ENCODE assay signal across 2 cellular contexts in the genomic region with DNA sequence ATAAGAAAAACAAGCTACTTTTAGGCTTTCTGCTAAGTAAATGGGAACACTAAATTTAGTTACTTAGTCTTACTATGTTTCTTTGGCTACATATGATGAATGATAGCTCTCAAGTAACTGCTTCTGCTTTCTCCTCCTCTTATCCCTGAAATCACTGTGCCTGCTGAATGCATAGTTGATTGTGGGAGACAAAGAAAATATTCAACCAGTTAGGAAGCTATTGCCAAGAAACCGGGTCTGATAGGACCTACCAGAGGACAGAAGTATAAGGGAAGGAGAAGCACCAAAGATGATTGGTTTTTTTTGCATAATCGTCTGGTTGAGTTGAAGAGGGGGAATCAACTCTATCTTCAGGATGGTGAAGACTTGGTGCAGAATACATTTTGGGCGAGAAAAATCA.
TF ChIP-seq lines count a peak whose summit lies in the region.

No MANE protein-coding gene starts in this region.

TF ChIP-seq in SK-N-SH treated with all-trans-retinoic acid at 6 μM for 48 hours, 23 proteins besides CTCF, POLR2A, EP300 and RAD21:
- no peak for TF ChIP-seq RARB (CRISPR knock-in tag; IDR thresholded peaks at IDR 0.05)
- TF ChIP-seq ZFP30 (CRISPR knock-in tag; IDR thresholded peaks at IDR 0.05), result no peak
- TF ChIP-seq, protein P1, sequence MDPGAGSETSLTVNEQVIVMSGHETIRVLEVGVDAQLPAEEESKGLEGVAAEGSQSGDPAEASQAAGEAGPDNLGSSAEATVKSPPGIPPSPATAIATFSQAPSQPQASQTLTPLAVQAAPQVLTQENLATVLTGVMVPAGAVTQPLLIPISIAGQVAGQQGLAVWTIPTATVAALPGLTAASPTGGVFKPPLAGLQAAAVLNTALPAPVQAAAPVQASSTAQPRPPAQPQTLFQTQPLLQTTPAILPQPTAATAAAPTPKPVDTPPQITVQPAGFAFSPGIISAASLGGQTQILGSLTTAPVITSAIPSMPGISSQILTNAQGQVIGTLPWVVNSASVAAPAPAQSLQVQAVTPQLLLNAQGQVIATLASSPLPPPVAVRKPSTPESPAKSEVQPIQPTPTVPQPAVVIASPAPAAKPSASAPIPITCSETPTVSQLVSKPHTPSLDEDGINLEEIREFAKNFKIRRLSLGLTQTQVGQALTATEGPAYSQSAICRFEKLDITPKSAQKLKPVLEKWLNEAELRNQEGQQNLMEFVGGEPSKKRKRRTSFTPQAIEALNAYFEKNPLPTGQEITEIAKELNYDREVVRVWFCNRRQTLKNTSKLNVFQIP (CRISPR knock-in tag; IDR thresholded peaks at IDR 0.05; ENCODE audit: borderline replicate concordance, low read depth), result no peak
- no peak for TF ChIP-seq SNAI2 (CRISPR knock-in tag; IDR thresholded peaks at IDR 0.05)
- TF ChIP-seq ZNF8 (CRISPR knock-in tag; IDR thresholded peaks at IDR 0.05), result no peak
- TF ChIP-seq ZNF70 (CRISPR knock-in tag; IDR thresholded peaks at IDR 0.05), result no peak
- no peak for TF ChIP-seq ZFP3 (CRISPR knock-in tag; IDR thresholded peaks at IDR 0.05)
- no peak for TF ChIP-seq OSR1 (CRISPR knock-in tag; IDR thresholded peaks at IDR 0.05)
- TF ChIP-seq ARNTL (CRISPR knock-in tag; IDR thresholded peaks at IDR 0.05; ENCODE audit: borderline replicate concordance, low read depth), result no peak
- no peak for TF ChIP-seq GLIS3 (CRISPR knock-in tag; IDR thresholded peaks at IDR 0.05)
- TF ChIP-seq, protein P2, sequence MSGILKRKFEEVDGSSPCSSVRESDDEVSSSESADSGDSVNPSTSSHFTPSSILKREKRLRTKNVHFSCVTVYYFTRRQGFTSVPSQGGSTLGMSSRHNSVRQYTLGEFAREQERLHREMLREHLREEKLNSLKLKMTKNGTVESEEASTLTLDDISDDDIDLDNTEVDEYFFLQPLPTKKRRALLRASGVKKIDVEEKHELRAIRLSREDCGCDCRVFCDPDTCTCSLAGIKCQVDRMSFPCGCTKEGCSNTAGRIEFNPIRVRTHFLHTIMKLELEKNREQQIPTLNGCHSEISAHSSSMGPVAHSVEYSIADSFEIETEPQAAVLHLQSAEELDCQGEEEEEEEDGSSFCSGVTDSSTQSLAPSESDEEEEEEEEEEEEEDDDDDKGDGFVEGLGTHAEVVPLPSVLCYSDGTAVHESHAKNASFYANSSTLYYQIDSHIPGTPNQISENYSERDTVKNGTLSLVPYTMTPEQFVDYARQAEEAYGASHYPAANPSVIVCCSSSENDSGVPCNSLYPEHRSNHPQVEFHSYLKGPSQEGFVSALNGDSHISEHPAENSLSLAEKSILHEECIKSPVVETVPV (CRISPR knock-in tag; IDR thresholded peaks at IDR 0.05), result no peak
- no peak for TF ChIP-seq ESRRG (CRISPR knock-in tag; IDR thresholded peaks at IDR 0.05)
- no peak for TF ChIP-seq PPARA (CRISPR knock-in tag; IDR thresholded peaks at IDR 0.05; ENCODE audit: borderline replicate concordance)
- TF ChIP-seq TCF4 (CRISPR knock-in tag; IDR thresholded peaks at IDR 0.05; ENCODE audit: borderline replicate concordance), result no peak
- TF ChIP-seq, protein P3, sequence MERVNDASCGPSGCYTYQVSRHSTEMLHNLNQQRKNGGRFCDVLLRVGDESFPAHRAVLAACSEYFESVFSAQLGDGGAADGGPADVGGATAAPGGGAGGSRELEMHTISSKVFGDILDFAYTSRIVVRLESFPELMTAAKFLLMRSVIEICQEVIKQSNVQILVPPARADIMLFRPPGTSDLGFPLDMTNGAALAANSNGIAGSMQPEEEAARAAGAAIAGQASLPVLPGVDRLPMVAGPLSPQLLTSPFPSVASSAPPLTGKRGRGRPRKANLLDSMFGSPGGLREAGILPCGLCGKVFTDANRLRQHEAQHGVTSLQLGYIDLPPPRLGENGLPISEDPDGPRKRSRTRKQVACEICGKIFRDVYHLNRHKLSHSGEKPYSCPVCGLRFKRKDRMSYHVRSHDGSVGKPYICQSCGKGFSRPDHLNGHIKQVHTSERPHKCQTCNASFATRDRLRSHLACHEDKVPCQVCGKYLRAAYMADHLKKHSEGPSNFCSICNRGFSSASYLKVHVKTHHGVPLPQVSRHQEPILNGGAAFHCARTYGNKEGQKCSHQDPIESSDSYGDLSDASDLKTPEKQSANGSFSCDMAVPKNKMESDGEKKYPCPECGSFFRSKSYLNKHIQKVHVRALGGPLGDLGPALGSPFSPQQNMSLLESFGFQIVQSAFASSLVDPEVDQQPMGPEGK (CRISPR knock-in tag; IDR thresholded peaks at IDR 0.05; ENCODE audit: borderline replicate concordance), result no peak
- TF ChIP-seq ZNF565 (CRISPR knock-in tag; conservative IDR thresholded peaks at IDR 0.05; ENCODE audit: low read depth), result no peak
- TF ChIP-seq CSDC2 (CRISPR knock-in tag; IDR thresholded peaks at IDR 0.05), result no peak

TF ChIP-seq in SK-N-SH, 30 proteins besides CTCF, POLR2A, EP300 and RAD21:
- TF ChIP-seq, protein P4, sequence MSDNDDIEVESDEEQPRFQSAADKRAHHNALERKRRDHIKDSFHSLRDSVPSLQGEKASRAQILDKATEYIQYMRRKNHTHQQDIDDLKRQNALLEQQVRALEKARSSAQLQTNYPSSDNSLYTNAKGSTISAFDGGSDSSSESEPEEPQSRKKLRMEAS (IDR thresholded peaks at IDR 0.05; ENCODE audit: low read depth), result no peak
- TF ChIP-seq NFIC (IDR thresholded peaks at IDR 0.05; ENCODE audit: borderline replicate concordance) (no peak), RXRA (IDR thresholded peaks at IDR 0.05; ENCODE audit: borderline replicate concordance, low read depth) (no peak), ELF1 (IDR thresholded peaks at IDR 0.05) (no peak), TCF12 (IDR thresholded peaks at IDR 0.05) (no peak), FOSL2 (IDR thresholded peaks at IDR 0.05; ENCODE audit: borderline replicate concordance, low read depth) (no peak), SMC3 (IDR thresholded peaks at IDR 0.05; ENCODE audit: low read depth, low read length) (no peak), JUND (IDR thresholded peaks at IDR 0.05) (no peak), TEAD4 (IDR thresholded peaks at IDR 0.05; ENCODE audit: borderline replicate concordance, insufficient read depth) (no peak), GATA2 (CRISPR knock-in tag; IDR thresholded peaks at IDR 0.05) (no peak)
- TF ChIP-seq, protein P5, sequence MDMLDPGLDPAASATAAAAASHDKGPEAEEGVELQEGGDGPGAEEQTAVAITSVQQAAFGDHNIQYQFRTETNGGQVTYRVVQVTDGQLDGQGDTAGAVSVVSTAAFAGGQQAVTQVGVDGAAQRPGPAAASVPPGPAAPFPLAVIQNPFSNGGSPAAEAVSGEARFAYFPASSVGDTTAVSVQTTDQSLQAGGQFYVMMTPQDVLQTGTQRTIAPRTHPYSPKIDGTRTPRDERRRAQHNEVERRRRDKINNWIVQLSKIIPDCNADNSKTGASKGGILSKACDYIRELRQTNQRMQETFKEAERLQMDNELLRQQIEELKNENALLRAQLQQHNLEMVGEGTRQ (IDR thresholded peaks at IDR 0.05; ENCODE audit: borderline replicate concordance, low read depth, low read length), result no peak
- TF ChIP-seq, protein P6, sequence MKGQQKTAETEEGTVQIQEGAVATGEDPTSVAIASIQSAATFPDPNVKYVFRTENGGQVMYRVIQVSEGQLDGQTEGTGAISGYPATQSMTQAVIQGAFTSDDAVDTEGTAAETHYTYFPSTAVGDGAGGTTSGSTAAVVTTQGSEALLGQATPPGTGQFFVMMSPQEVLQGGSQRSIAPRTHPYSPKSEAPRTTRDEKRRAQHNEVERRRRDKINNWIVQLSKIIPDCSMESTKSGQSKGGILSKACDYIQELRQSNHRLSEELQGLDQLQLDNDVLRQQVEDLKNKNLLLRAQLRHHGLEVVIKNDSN (IDR thresholded peaks at IDR 0.05; ENCODE audit: borderline replicate concordance, low read depth), result no peak
- TF ChIP-seq, protein P7, sequence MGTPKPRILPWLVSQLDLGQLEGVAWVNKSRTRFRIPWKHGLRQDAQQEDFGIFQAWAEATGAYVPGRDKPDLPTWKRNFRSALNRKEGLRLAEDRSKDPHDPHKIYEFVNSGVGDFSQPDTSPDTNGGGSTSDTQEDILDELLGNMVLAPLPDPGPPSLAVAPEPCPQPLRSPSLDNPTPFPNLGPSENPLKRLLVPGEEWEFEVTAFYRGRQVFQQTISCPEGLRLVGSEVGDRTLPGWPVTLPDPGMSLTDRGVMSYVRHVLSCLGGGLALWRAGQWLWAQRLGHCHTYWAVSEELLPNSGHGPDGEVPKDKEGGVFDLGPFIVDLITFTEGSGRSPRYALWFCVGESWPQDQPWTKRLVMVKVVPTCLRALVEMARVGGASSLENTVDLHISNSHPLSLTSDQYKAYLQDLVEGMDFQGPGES (IDR thresholded peaks at IDR 0.05; ENCODE audit: low read depth, low read length), result no peak
- TF ChIP-seq, protein P8, sequence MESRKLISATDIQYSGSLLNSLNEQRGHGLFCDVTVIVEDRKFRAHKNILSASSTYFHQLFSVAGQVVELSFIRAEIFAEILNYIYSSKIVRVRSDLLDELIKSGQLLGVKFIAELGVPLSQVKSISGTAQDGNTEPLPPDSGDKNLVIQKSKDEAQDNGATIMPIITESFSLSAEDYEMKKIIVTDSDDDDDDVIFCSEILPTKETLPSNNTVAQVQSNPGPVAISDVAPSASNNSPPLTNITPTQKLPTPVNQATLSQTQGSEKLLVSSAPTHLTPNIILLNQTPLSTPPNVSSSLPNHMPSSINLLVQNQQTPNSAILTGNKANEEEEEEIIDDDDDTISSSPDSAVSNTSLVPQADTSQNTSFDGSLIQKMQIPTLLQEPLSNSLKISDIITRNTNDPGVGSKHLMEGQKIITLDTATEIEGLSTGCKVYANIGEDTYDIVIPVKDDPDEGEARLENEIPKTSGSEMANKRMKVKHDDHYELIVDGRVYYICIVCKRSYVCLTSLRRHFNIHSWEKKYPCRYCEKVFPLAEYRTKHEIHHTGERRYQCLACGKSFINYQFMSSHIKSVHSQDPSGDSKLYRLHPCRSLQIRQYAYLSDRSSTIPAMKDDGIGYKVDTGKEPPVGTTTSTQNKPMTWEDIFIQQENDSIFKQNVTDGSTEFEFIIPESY (IDR thresholded peaks at IDR 0.05; ENCODE audit: borderline replicate concordance, low read depth), result no peak
- TF ChIP-seq, protein P9, sequence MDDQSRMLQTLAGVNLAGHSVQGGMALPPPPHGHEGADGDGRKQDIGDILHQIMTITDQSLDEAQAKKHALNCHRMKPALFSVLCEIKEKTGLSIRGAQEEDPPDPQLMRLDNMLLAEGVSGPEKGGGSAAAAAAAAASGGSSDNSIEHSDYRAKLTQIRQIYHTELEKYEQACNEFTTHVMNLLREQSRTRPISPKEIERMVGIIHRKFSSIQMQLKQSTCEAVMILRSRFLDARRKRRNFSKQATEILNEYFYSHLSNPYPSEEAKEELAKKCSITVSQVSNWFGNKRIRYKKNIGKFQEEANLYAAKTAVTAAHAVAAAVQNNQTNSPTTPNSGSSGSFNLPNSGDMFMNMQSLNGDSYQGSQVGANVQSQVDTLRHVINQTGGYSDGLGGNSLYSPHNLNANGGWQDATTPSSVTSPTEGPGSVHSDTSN (IDR thresholded peaks at IDR 0.05), result no peak
